19 cellular contexts compared by ENCODE assay signal in the genomic region with DNA sequence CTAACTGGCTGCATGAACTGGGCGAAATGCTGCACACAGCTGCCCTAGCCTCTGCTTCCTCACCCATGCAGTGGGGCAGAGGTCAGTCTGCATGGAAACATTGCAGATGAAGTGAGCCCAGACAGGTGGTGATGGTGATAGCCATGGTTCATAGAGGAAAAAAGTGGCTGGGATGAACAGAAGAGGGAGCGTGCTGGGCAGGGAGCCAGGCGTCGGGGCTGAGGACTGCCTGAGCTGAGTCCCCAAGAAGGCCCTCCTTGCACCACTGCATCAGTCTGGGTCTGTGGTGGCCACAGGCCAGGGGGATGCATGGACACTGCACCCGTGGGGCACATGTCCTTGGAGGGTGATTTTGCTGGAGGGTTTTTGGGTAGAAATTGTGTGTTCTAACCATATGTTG.
DNase-seq lines count a peak whose midpoint lies in the region; ATAC-seq and TF ChIP-seq lines count a peak whose summit lies in the region.
"Had no signal": no experiment of that assay in that cellular context is flagged by ENCODE, and none has a peak within 500 bp of the region (broad histone marks: within the 10 kb centered on the region; RNA-seq: fewer than 3 reads in every experiment).

No MANE protein-coding gene starts in this region.

- H3K9me3 Mint-ChIP-seq in chondrocyte (ENCODE audit: low read depth): no peaks in the 10 kb centered on the region
- H3K9me3 Mint-ChIP-seq: CD8-positive, alpha-beta memory T cell had no signal

- H3K4me1 ChIP-seq in right atrium auricular region (peaks cover 0 to 32% of the 10 kb centered on the region in 2 donors), ovary (ENCODE audit: insufficient read depth) (peaks cover 15% of the 10 kb centered on the region)

- no peak overlapping the region for H3K4me3 Mint-ChIP-seq in chondrocyte (ENCODE audit: unreplicated experiment)
- H3K4me3 Mint-ChIP-seq: CD8-positive, alpha-beta memory T cell had no signal

- H3K9me3 ChIP-seq in right atrium auricular region: no peaks in the 10 kb centered on the region
- H3K9me3 ChIP-seq in ovary: no peaks in the 10 kb centered on the region

- WGBS in ovary, 3 donors: 83 to 89% (median 87%) methylated on average over 5 of the region's 5 CpGs

- TF ChIP-seq EP300 in ovary (IDR thresholded peaks at IDR 0.05): no peak

- no peaks in the 10 kb centered on the region for H3K27me3 Mint-ChIP-seq in chondrocyte (ENCODE audit: low read depth)

- TF ChIP-seq CTCF in right atrium auricular region (IDR thresholded peaks at IDR 0.05) (no peak), chondrocyte (IDR thresholded peaks at IDR 0.05) (no peak), ovary (IDR thresholded peaks at IDR 0.05) (no peak), GM20000 (IDR thresholded peaks at IDR 0.05; ENCODE audit: extremely low read depth, missing control alignments) (no peak)

- H3K27me3 ChIP-seq in right atrium auricular region (no peaks in the 10 kb centered on the region), ovary (no peaks in the 10 kb centered on the region)

- intact Hi-C loops in left cardiac atrium (cut with DNase I) (loop anchor here in 1 of 2 donors (10.0 kb wide), 1 partner anchor 123 kb away; the partner anchor contains the start of gene ZNF618), ovary (cut with DNase I) (no loop called here)

- H3K4me1 Mint-ChIP-seq in chondrocyte (ENCODE audit: low read depth): peaks cover 33% of the 10 kb centered on the region

- H3K27ac ChIP-seq in right atrium auricular region (no peak overlapping the region), ovary (no peak overlapping the region)

- H3K36me3 ChIP-seq in right atrium auricular region (no peaks in the 10 kb centered on the region), ovary (no peaks in the 10 kb centered on the region)

- H3K27ac Mint-ChIP-seq in chondrocyte (ENCODE audit: unreplicated experiment): peak overlapping the region; percentile 54

- peaks cover 15% of the 10 kb centered on the region for H3K36me3 Mint-ChIP-seq in chondrocyte (ENCODE audit: low read depth)

- H3K4me3 ChIP-seq in right atrium auricular region: no peak overlapping the region
- no peak overlapping the region for H3K4me3 ChIP-seq in ovary

- ATAC-seq in left cardiac atrium (no peak), GM18520 (IDR thresholded peaks at IDR 0.05; ENCODE audit: unreplicated experiment) (no peak), HG03175 (IDR thresholded peaks at IDR 0.05; ENCODE audit: unreplicated experiment) (no peak)
- ATAC-seq: Panc1 had no signal

- no peak for TF ChIP-seq POLR2A in ovary (IDR thresholded peaks at IDR 0.05)

- DNase-seq in right atrium auricular region (ENCODE audit: low spot score) (peak; percentile 54), left cardiac atrium (no peak), chondrocyte (ENCODE audit: low spot score) (no peak), ovary (peak in 4 of 5 donors; percentile 6 to 30 (median 14)), GM20000 (ENCODE audit: low spot score) (no peak)
- DNase-seq: CD8-positive, alpha-beta memory T cell; EL; H7; IMR-90; Kasumi-1; NCI-H1417; NCI-H1930; NCI-H2171; NCI-H446 treated with DMSO at 0.1 percent for 48 hours; NCI-H748 treated with DMSO at 0.1 percent for 48 hours; Right ventricle myocardium superior had no signal

Comparison
In these comparisons a context has a peak if more than half of its experiments do, and no peak if none do; other contexts are left out.
1. DNase-seq: peak in right atrium auricular region (single experiment) and ovary (4 of 5); none in left cardiac atrium (single experiment), chondrocyte (single experiment) and GM20000 (single experiment).